Comparison of ENCODE assay signal across 1 cellular context in genomic region chr19:37655689-37656491, GRCh38.
TF ChIP-seq lines count a peak whose summit lies in the region.

No MANE protein-coding gene starts in this region.

TF ChIP-seq in HepG2, 621 proteins besides CTCF, POLR2A, EP300 and RAD21 (continued from another document and continues in another):
- TF ChIP-seq MED8 (CRISPR knock-in tag; IDR thresholded peaks at IDR 0.05; ENCODE audit: insufficient replicate concordance) (peak; percentile 4), TFDP1 (CRISPR knock-in tag; IDR thresholded peaks at IDR 0.05; ENCODE audit: borderline replicate concordance) (peak; percentile 59), ZNF558 (CRISPR knock-in tag; IDR thresholded peaks at IDR 0.05; ENCODE audit: borderline replicate concordance) (no peak; the same call in 1 of the 2 replicates), ZNF646 (CRISPR knock-in tag; IDR thresholded peaks at IDR 0.05) (no peak), ZNF678 (CRISPR knock-in tag; IDR thresholded peaks at IDR 0.05) (peak; percentile 96), NONO (IDR thresholded peaks at IDR 0.05) (no peak), NONO (CRISPR knock-in tag; conservative IDR thresholded peaks at IDR 0.05) (peak; percentile 90), ZNF296 (CRISPR knock-in tag; conservative IDR thresholded peaks at IDR 0.05) (no peak), SIN3A (IDR thresholded peaks at IDR 0.05; ENCODE audit: borderline replicate concordance, low read depth, low read length) (peak; percentile 75; the same call in 1 of the 2 replicates), BRF2 (CRISPR knock-in tag; IDR thresholded peaks at IDR 0.05) (no peak), RARA (CRISPR knock-in tag; IDR thresholded peaks at IDR 0.05) (peak; percentile 40; the same call in 1 of the 2 replicates), CBX5 (CRISPR knock-in tag; IDR thresholded peaks at IDR 0.05; ENCODE audit: borderline replicate concordance) (peak; percentile 98), ZNF263 (CRISPR knock-in tag; IDR thresholded peaks at IDR 0.05) (peak; percentile 55; the same call in 1 of the 2 replicates), NFE2L1 (CRISPR knock-in tag; IDR thresholded peaks at IDR 0.05; ENCODE audit: borderline replicate concordance) (no peak), RBM22 (optimal IDR thresholded peaks at IDR 0.05; ENCODE audit: low read length) (no peak), ZNF749 (CRISPR knock-in tag; IDR thresholded peaks at IDR 0.05; ENCODE audit: borderline replicate concordance) (peak; percentile 64; the same call in 1 of the 2 replicates), KDM2A (CRISPR knock-in tag; IDR thresholded peaks at IDR 0.05; ENCODE audit: borderline replicate concordance, low read depth) (peak; percentile 97), SOX13 (IDR thresholded peaks at IDR 0.05) (0 out of 2 replicates have a peak, but pooled peaks have one; percentile 50), SOX13 (CRISPR knock-in tag; conservative IDR thresholded peaks at IDR 0.05 in 1 of 2, IDR thresholded peaks at IDR 0.05 in 1 of 2) (peak in 1 of 2 experiments; percentile 40; a peak in 1 of 4 replicates), ZNF275 (CRISPR knock-in tag; IDR thresholded peaks at IDR 0.05; ENCODE audit: borderline replicate concordance) (no peak; the same call in 1 of the 2 replicates), ZNF383 (CRISPR knock-in tag; IDR thresholded peaks at IDR 0.05; ENCODE audit: borderline replicate concordance) (peak; percentile 47; the same call in 1 of the 2 replicates), SNAPC2 (CRISPR knock-in tag; IDR thresholded peaks at IDR 0.05) (no peak; the same call in 1 of the 2 replicates), SRSF4 (IDR thresholded peaks at IDR 0.05; ENCODE audit: low read depth, low read length, poor library complexity, severe bottlenecking) (no peak), TRAFD1 (CRISPR knock-in tag; IDR thresholded peaks at IDR 0.05; ENCODE audit: borderline replicate concordance) (no peak), KAT7 (CRISPR knock-in tag; IDR thresholded peaks at IDR 0.05; ENCODE audit: borderline replicate concordance) (no peak), ZNF577 (CRISPR knock-in tag; IDR thresholded peaks at IDR 0.05; ENCODE audit: borderline replicate concordance, low read depth) (no peak), ZNF570 (CRISPR knock-in tag; IDR thresholded peaks at IDR 0.05; ENCODE audit: borderline replicate concordance) (no peak), DPF2 (CRISPR knock-in tag; IDR thresholded peaks at IDR 0.05; ENCODE audit: borderline replicate concordance, low read depth) (no peak), ZNF12 (CRISPR knock-in tag; IDR thresholded peaks at IDR 0.05) (peak; percentile 83), RFXAP (CRISPR knock-in tag; IDR thresholded peaks at IDR 0.05; ENCODE audit: borderline replicate concordance) (peak; percentile 62; the same call in 1 of the 2 replicates), NCOR1 (IDR thresholded peaks at IDR 0.05; ENCODE audit: borderline replicate concordance, low read length) (0 out of 2 replicates have a peak, but pooled peaks have one; percentile 20), MTERF4 (CRISPR knock-in tag; IDR thresholded peaks at IDR 0.05) (peak; percentile 17; the same call in 1 of the 2 replicates), GMEB2 (CRISPR knock-in tag; IDR thresholded peaks at IDR 0.05; ENCODE audit: low read depth) (0 out of 2 replicates have a peak, but pooled peaks have one; percentile 45), AHDC1 (CRISPR knock-in tag; IDR thresholded peaks at IDR 0.05; ENCODE audit: borderline replicate concordance) (0 out of 2 replicates have a peak, but pooled peaks have one; percentile 3), ATRX (CRISPR knock-in tag; IDR thresholded peaks at IDR 0.05; ENCODE audit: borderline replicate concordance) (no peak), ZSCAN29 (CRISPR knock-in tag; conservative IDR thresholded peaks at IDR 0.05) (0 out of 2 replicates have a peak, but pooled peaks have one; percentile 40), IKZF5 (CRISPR knock-in tag; IDR thresholded peaks at IDR 0.05) (no peak; the same call in 1 of the 2 replicates)
